In the genomic region with DNA sequence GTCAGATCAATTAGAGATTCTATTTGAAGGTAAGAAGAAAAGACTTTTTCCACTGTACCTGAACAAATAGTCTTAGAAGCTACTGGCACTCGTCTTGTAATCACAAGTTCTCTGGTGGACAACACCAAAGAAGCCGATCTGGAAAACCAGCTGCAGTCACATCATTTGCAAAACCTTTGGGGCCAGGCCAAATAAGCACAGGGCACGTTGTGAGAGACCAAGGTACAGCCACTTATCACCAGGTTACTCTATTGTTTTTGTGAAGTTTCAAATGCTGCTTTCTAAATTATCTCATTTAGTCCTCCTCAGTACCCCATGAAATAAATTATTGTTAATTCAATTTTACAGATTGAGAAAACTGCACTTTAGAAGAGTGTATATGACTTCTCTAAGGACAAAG, we compare ENCODE assay signal across 38 cellular contexts.
"Had no signal": no experiment of that assay in that cellular context is flagged by ENCODE, and none has a peak within 500 bp of the region (broad histone marks: within the 10 kb centered on the region; RNA-seq: fewer than 3 reads in every experiment).

No MANE protein-coding gene starts in this region.

- H3K9me3 ChIP-seq: ascending aorta had no signal

- ATAC-seq: activated CD8-positive, alpha-beta T cell treated with anti-CD3 and anti-CD28 coated beads for 36 hours; activated naive CD8-positive, alpha-beta T cell treated with anti-CD3 and anti-CD28 coated beads, Interleukin-2, amount 50 U/mL, for 24 hours; activated T-cell treated with anti-CD3 and anti-CD28 coated beads, Interleukin-2, amount 50 U/mL, for 4 hours; activated T-cell treated with anti-CD3 and anti-CD28 coated beads, Interleukin-2, amount 50 U/mL, for 72 hours; activated T-helper 17 cell treated with anti-CD3 and anti-CD28 coated beads, Interleukin-2, amount 50 U/mL, for 72 hours had no signal

- H3K4me3 ChIP-seq: ascending aorta, cardiac muscle cell had no signal

- H3K27ac ChIP-seq: ascending aorta, cardiac muscle cell, VCaP had no signal

- H3K27me3 ChIP-seq: ascending aorta, cardiac muscle cell had no signal

- FAIRE-seq: bronchial epithelial cell, TTC549 had no signal

- H3K4me3 Mint-ChIP-seq: activated B cell treated with CpG ODN at 0.5 μM for 24 hours; activated CD4-positive, alpha-beta memory T cell treated with anti-CD3 and anti-CD28 coated beads for 36 hours; activated CD4-positive, alpha-beta T cell treated with anti-CD3 and anti-CD28 coated beads, Interleukin-2, amount 10 ng/mL, durations not matched to agents 24 days and 14 days; activated CD8-positive, alpha-beta T cell treated with anti-CD3 and anti-CD28 coated beads for 36 hours; activated naive CD4-positive, alpha-beta T cell treated with anti-CD3 and anti-CD28 coated beads for 36 hours; activated naive CD8-positive, alpha-beta T cell treated with anti-CD3 and anti-CD28 coated beads, Interleukin-2, amount 10 ng/mL, durations not matched to agents 7 days and 5 days; activated naive CD8-positive, alpha-beta T cell treated with anti-CD3 and anti-CD28 coated beads, Interleukin-2, amount 50 U/mL, for 24 hours; activated T-cell treated with anti-CD3 and anti-CD28 coated beads, Interleukin-2, amount 50 U/mL, for 4 hours; activated T-cell treated with anti-CD3 and anti-CD28 coated beads, Interleukin-2, amount 50 U/mL, for 72 hours; activated T-helper 1 cell treated with anti-CD3 and anti-CD28 coated beads, Interleukin-12 subunit alpha, Interleukin-12 subunit beta, Interleukin-2, Interleukin-4 antibody, amounts not matched to agents 30 ng/mL and 10 ng/mL and 1 ng/mL, durations not matched to agents 14 hours and 24 hours and 36 hours; activated T-helper 17 cell treated with anti-CD3 and anti-CD28 coated beads, Interleukin-2, amount 50 U/mL, for 72 hours; brain; central memory CD8-positive, alpha-beta T cell; T-helper 1 cell treated with Interleukin-12 subunit alpha and Interleukin-12 subunit beta and Interleukin-4 antibody, amounts not matched to agents 30 μg/mL and 1 μg/mL, for 36 hours; T-helper 2 cell treated with Interferon-gamma antibody and Interleukin-4, amounts not matched to agents 5 μg/mL and 100 μg/mL, for 36 hours had no signal

- H3K36me3 ChIP-seq: ascending aorta, cardiac muscle cell had no signal

- DNase-seq: activated B cell treated with CpG ODN at 0.5 μM for 24 hours; activated CD4-positive, alpha-beta memory T cell treated with anti-CD3 and anti-CD28 coated beads for 36 hours; activated CD4-positive, alpha-beta T cell treated with anti-CD3 and anti-CD28 coated beads for 4 hours; activated CD4-positive, alpha-beta T cell treated with anti-CD3 and anti-CD28 coated beads, Interleukin-2, amount 10 ng/mL, durations not matched to agents 24 days and 14 days; activated CD4-positive, alpha-beta T cell treated with anti-CD3 and anti-CD28 coated beads, Interleukin-2, amount 50 U/mL, for 1 hour; activated CD4-positive, alpha-beta T cell treated with anti-CD3 and anti-CD28 coated beads, Interleukin-2, amount 50 U/mL, for 4 hours; activated CD4-positive, CD25-positive, alpha-beta regulatory T cell treated with anti-CD3 and anti-CD28 coated beads, Interleukin-2, amount 50 U/mL, for 72 hours; activated CD8-positive, alpha-beta memory T cell treated with anti-CD3 and anti-CD28 coated beads, Interleukin-2, amount 50 U/mL, for 4 hours; activated CD8-positive, alpha-beta T cell treated with anti-CD3 and anti-CD28 coated beads for 36 hours; activated effector memory CD4-positive, alpha-beta T cell treated with anti-CD3 and anti-CD28 coated beads, Interleukin-2, amount 50 U/mL, for 16 hours; activated gamma-delta T cell treated with Interleukin-2 at 50 U/mL for 16 hours; activated naive CD4-positive, alpha-beta T cell; activated naive CD4-positive, alpha-beta T cell treated with anti-CD3 and anti-CD28 coated beads for 36 hours; activated naive CD8-positive, alpha-beta T cell treated with anti-CD3 and anti-CD28 coated beads, Interleukin-2, amount 10 ng/mL, durations not matched to agents 7 days and 5 days; activated naive CD8-positive, alpha-beta T cell treated with anti-CD3 and anti-CD28 coated beads, Interleukin-2, amount 50 U/mL, for 24 hours; activated T-cell treated with anti-CD3 and anti-CD28 coated beads for 4 hours; activated T-cell treated with anti-CD3 and anti-CD28 coated beads, Interleukin-2, amount 50 U/mL, for 1 hour; activated T-cell treated with anti-CD3 and anti-CD28 coated beads, Interleukin-2, amount 50 U/mL, for 4 hours; activated T-cell treated with anti-CD3 and anti-CD28 coated beads, Interleukin-2, amount 50 U/mL, for 72 hours; amygdala; anterior cingulate cortex; caudate nucleus; cerebellar nuclear complex; T-helper 1 cell; T-helper 2 cell; T-helper 9 cell had no signal

- H3K27me3 Mint-ChIP-seq: activated B cell treated with CpG ODN at 0.5 μM for 24 hours; activated CD4-positive, alpha-beta memory T cell treated with anti-CD3 and anti-CD28 coated beads for 36 hours; activated CD4-positive, alpha-beta T cell treated with anti-CD3 and anti-CD28 coated beads, Interleukin-2, amount 10 ng/mL, durations not matched to agents 24 days and 14 days; activated CD8-positive, alpha-beta T cell treated with anti-CD3 and anti-CD28 coated beads for 36 hours; activated naive CD4-positive, alpha-beta T cell treated with anti-CD3 and anti-CD28 coated beads, Interleukin-2, amount 50 U/mL, for 24 hours; activated naive CD8-positive, alpha-beta T cell treated with anti-CD3 and anti-CD28 coated beads, Interleukin-2, amount 10 ng/mL, durations not matched to agents 7 days and 5 days; activated naive CD8-positive, alpha-beta T cell treated with anti-CD3 and anti-CD28 coated beads, Interleukin-2, amount 50 U/mL, for 24 hours; activated T-helper 17 cell treated with anti-CD3 and anti-CD28 coated beads, Interleukin-2, amount 50 U/mL, for 72 hours; brain; central memory CD8-positive, alpha-beta T cell had no signal

- H3K27ac Mint-ChIP-seq: activated B cell treated with CpG ODN at 0.5 μM for 24 hours; activated CD4-positive, alpha-beta memory T cell treated with anti-CD3 and anti-CD28 coated beads for 36 hours; activated CD4-positive, alpha-beta T cell treated with anti-CD3 and anti-CD28 coated beads, Interleukin-2, amount 10 ng/mL, durations not matched to agents 24 days and 14 days; activated CD8-positive, alpha-beta T cell treated with anti-CD3 and anti-CD28 coated beads for 36 hours; activated naive CD4-positive, alpha-beta T cell treated with anti-CD3 and anti-CD28 coated beads for 36 hours; activated naive CD4-positive, alpha-beta T cell treated with anti-CD3 and anti-CD28 coated beads, Interleukin-2, amount 50 U/mL, for 24 hours; activated naive CD8-positive, alpha-beta T cell treated with anti-CD3 and anti-CD28 coated beads, Interleukin-2, amount 10 ng/mL, durations not matched to agents 7 days and 5 days; activated naive CD8-positive, alpha-beta T cell treated with anti-CD3 and anti-CD28 coated beads, Interleukin-2, amount 50 U/mL, for 24 hours; activated T-cell treated with anti-CD3 and anti-CD28 coated beads, Interleukin-2, amount 50 U/mL, for 72 hours; activated T-helper 1 cell treated with anti-CD3 and anti-CD28 coated beads, Interleukin-12 subunit alpha, Interleukin-12 subunit beta, Interleukin-2, Interleukin-4 antibody, amounts not matched to agents 30 ng/mL and 10 ng/mL and 1 ng/mL, durations not matched to agents 14 hours and 24 hours and 36 hours; activated T-helper 17 cell treated with anti-CD3 and anti-CD28 coated beads, Interleukin-2, amount 50 U/mL, for 72 hours; brain; T-helper 1 cell treated with Interleukin-12 subunit alpha and Interleukin-12 subunit beta and Interleukin-4 antibody, amounts not matched to agents 30 μg/mL and 1 μg/mL, for 36 hours; T-helper 2 cell treated with Interferon-gamma antibody and Interleukin-4, amounts not matched to agents 5 μg/mL and 100 μg/mL, for 36 hours had no signal

- H3K9me3 Mint-ChIP-seq: activated B cell treated with CpG ODN at 0.5 μM for 24 hours; activated T-helper 17 cell treated with anti-CD3 and anti-CD28 coated beads, Interleukin-2, amount 50 U/mL, for 72 hours; central memory CD8-positive, alpha-beta T cell had no signal
